Comparison of ENCODE assay signal across 21 cellular contexts in the genomic region with DNA sequence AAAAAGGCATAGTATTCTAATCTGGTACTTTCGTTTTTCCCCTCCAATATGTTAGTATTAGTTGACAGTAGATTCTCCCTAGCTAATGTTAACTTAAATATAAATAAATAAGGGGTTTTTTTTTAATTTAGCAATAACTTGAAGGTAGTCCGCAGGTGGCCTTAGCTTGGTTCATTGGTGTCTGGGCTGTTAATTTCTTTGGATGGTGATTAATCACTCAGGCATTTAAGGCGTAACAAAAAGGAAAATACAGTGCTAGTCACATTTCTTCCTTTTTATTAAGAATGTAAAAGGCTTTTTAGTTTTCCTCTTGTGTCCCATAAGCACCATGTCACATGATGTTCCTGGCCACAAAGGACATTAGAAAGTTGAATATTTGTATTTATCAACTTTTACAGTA.
"Had no signal": no experiment of that assay in that cellular context is flagged by ENCODE, and none has a peak within 500 bp of the region (broad histone marks: within the 10 kb centered on the region; RNA-seq: fewer than 3 reads in every experiment).

No MANE protein-coding gene starts in this region.

- H3K27ac Mint-ChIP-seq: activated B cell treated with CpG ODN at 0.5 μM for 24 hours; activated CD8-positive, alpha-beta T cell treated with anti-CD3 and anti-CD28 coated beads for 36 hours; activated naive CD8-positive, alpha-beta T cell; activated T-cell treated with anti-CD3 and anti-CD28 coated beads, Interleukin-2, amount 50 U/mL, for 72 hours; dendritic cell treated with granulocyte-macrophage colony-stimulating factor and Interleukin-4, amounts not matched to agents 40 ng/mL and 50 ng/mL, for 4 days; effector memory CD8-positive, alpha-beta T cell; naive B cell; stimulated activated naive B cell treated with anti-CD40 and anti-IgM and Interleukin-4, amounts not matched to agents 10 μg/mL and 1 μg/mL and 100 μg/mL, for 72 hours had no signal

- H3K36me3 Mint-ChIP-seq: activated naive CD8-positive, alpha-beta T cell; naive B cell; stimulated activated naive B cell treated with anti-CD40 and anti-IgM and Interleukin-4, amounts not matched to agents 10 μg/mL and 1 μg/mL and 100 μg/mL, for 72 hours had no signal

- H3K36me3 ChIP-seq: brain microvascular endothelial cell, gastroesophageal sphincter, pancreas, thyroid gland, uterus had no signal

- H3K27me3 ChIP-seq: brain microvascular endothelial cell, gastroesophageal sphincter, pancreas, thyroid gland, uterus had no signal

- H3K27me3 Mint-ChIP-seq: activated B cell treated with CpG ODN at 0.5 μM for 24 hours; activated CD8-positive, alpha-beta T cell treated with anti-CD3 and anti-CD28 coated beads for 36 hours; activated naive CD8-positive, alpha-beta T cell; dendritic cell treated with granulocyte-macrophage colony-stimulating factor and Interleukin-4, amounts not matched to agents 40 ng/mL and 50 ng/mL, for 4 days; effector memory CD8-positive, alpha-beta T cell; naive B cell; stimulated activated naive B cell treated with anti-CD40 and anti-IgM and Interleukin-4, amounts not matched to agents 10 μg/mL and 1 μg/mL and 100 μg/mL, for 72 hours had no signal

- H3K4me3 Mint-ChIP-seq: activated B cell treated with CpG ODN at 0.5 μM for 24 hours; activated CD8-positive, alpha-beta T cell treated with anti-CD3 and anti-CD28 coated beads for 36 hours; activated naive CD8-positive, alpha-beta T cell; activated T-cell treated with anti-CD3 and anti-CD28 coated beads, Interleukin-2, amount 50 U/mL, for 72 hours; dendritic cell treated with granulocyte-macrophage colony-stimulating factor and Interleukin-4, amounts not matched to agents 40 ng/mL and 50 ng/mL, for 4 days; effector memory CD8-positive, alpha-beta T cell; naive B cell; stimulated activated naive B cell treated with anti-CD40 and anti-IgM and Interleukin-4, amounts not matched to agents 10 μg/mL and 1 μg/mL and 100 μg/mL, for 72 hours had no signal

- ATAC-seq: activated CD8-positive, alpha-beta T cell treated with anti-CD3 and anti-CD28 coated beads for 36 hours; activated T-cell treated with anti-CD3 and anti-CD28 coated beads, Interleukin-2, amount 50 U/mL, for 72 hours; effector memory CD8-positive, alpha-beta T cell; gastroesophageal sphincter; left lobe of liver; pancreas; stimulated activated naive B cell treated with anti-CD40 and anti-IgM and Interleukin-4, amounts not matched to agents 10 μg/mL and 1 μg/mL and 100 μg/mL, for 72 hours had no signal

- DNase-seq: activated B cell treated with CpG ODN at 0.5 μM for 24 hours; activated CD4-positive, alpha-beta T cell treated with anti-CD3 and anti-CD28 coated beads for 48 hours; activated CD8-positive, alpha-beta T cell treated with anti-CD3 and anti-CD28 coated beads for 36 hours; activated gamma-delta T cell treated with Interleukin-2 at 50 U/mL for 16 hours; activated T-cell treated with anti-CD3 and anti-CD28 coated beads, Interleukin-2, amount 50 U/mL, for 72 hours; amniotic stem cell; brain microvascular endothelial cell; cerebellar nuclear complex; effector memory CD8-positive, alpha-beta T cell; erythroblast; naive B cell; pancreas; stimulated activated CD4-positive, alpha-beta T cell treated with anti-CD3 and anti-CD28 coated beads, Interleukin-2, amount 100 ng/mL, for 48 hours; stimulated activated naive B cell treated with anti-CD40 and anti-IgM and Interleukin-4, amounts not matched to agents 10 μg/mL and 1 μg/mL and 100 μg/mL, for 72 hours; T-helper 2 cell; thyroid gland; uterus had no signal

- H3K4me1 ChIP-seq: gastroesophageal sphincter, pancreas, thyroid gland, uterus had no signal

- H3K4me1 Mint-ChIP-seq: activated B cell treated with CpG ODN at 0.5 μM for 24 hours; naive B cell; stimulated activated naive B cell treated with anti-CD40 and anti-IgM and Interleukin-4, amounts not matched to agents 10 μg/mL and 1 μg/mL and 100 μg/mL, for 72 hours had no signal

- H3K27ac ChIP-seq: brain microvascular endothelial cell, gastroesophageal sphincter, pancreas, thyroid gland, uterus had no signal

- H3K4me3 ChIP-seq: gastroesophageal sphincter, pancreas, thyroid gland, uterus had no signal

- H3K9me3 ChIP-seq: gastroesophageal sphincter, pancreas, thyroid gland, uterus had no signal

- H3K9me3 Mint-ChIP-seq: activated B cell treated with CpG ODN at 0.5 μM for 24 hours; activated CD8-positive, alpha-beta T cell treated with anti-CD3 and anti-CD28 coated beads for 36 hours; activated T-cell treated with anti-CD3 and anti-CD28 coated beads, Interleukin-2, amount 50 U/mL, for 72 hours; dendritic cell treated with granulocyte-macrophage colony-stimulating factor and Interleukin-4, amounts not matched to agents 40 ng/mL and 50 ng/mL, for 4 days; effector memory CD8-positive, alpha-beta T cell; naive B cell; stimulated activated naive B cell treated with anti-CD40 and anti-IgM and Interleukin-4, amounts not matched to agents 10 μg/mL and 1 μg/mL and 100 μg/mL, for 72 hours had no signal
